Comparison of ENCODE assay signal across 23 cellular contexts in genomic region chr9:134645607-134646365, GRCh38. TPM values are rescaled to one million over a fixed set of nuclear protein-coding genes. Genes with fewer than 3 reads are reported as not detected.
DNase-seq lines count a peak whose midpoint lies in the region; ATAC-seq, FAIRE-seq and TF ChIP-seq lines count a peak whose summit lies in the region.
"Had no signal": no experiment of that assay in that cellular context is flagged by ENCODE, and none has a peak within 500 bp of the region (broad histone marks: within the 10 kb centered on the region; RNA-seq: fewer than 3 reads in every experiment).

No MANE protein-coding gene starts in this region.

- no peak overlapping the region for H3K27ac Mint-ChIP-seq in MCF 10A (ENCODE audit: low read depth, unreplicated experiment)
- no peak overlapping the region for H3K27ac Mint-ChIP-seq in progenitor cell of endocrine pancreas
- H3K27ac Mint-ChIP-seq: stimulated activated naive CD8-positive, alpha-beta T cell treated with anti-CD3 and anti-CD28 coated beads, Interleukin-15, Interleukin-2, amounts not matched to agents 100 ng/mL and 50 ng/mL, for 24 hours; WTC11 had no signal

- H3K9me3 Mint-ChIP-seq in MCF 10A (ENCODE audit: unreplicated experiment) (no peaks in the 10 kb centered on the region), progenitor cell of endocrine pancreas (ENCODE audit: low read depth) (no peaks in the 10 kb centered on the region)
- H3K9me3 Mint-ChIP-seq: stimulated activated naive CD8-positive, alpha-beta T cell treated with anti-CD3 and anti-CD28 coated beads, Interleukin-15, Interleukin-2, amounts not matched to agents 100 ng/mL and 50 ng/mL, for 24 hours; WTC11 had no signal

- no peak for ATAC-seq in HG03378 (IDR thresholded peaks at IDR 0.05; ENCODE audit: unreplicated experiment)
- ATAC-seq: body of pancreas, GM12878, WTC11 had no signal

- no peaks in the 10 kb centered on the region for H3K9me3 ChIP-seq in mammary epithelial cell (replicated peaks; ENCODE audit: insufficient read depth, low read length)
- H3K9me3 ChIP-seq in endothelial cell of umbilical vein (replicated peaks; ENCODE audit: control insufficient read depth, insufficient read depth, low read length), result no peaks in the 10 kb centered on the region
- H3K9me3 ChIP-seq in osteoblast (ENCODE audit: low read depth, low read length), result no peaks in the 10 kb centered on the region
- H3K9me3 ChIP-seq: body of pancreas had no signal

- no peaks in the 10 kb centered on the region for H3K9me1 ChIP-seq in endothelial cell of umbilical vein (replicated peaks; ENCODE audit: control insufficient read depth, extremely low read depth, insufficient read depth, low read length)

- H3K36me3 Mint-ChIP-seq in MCF 10A (ENCODE audit: insufficient read depth, unreplicated experiment) (no peaks in the 10 kb centered on the region), progenitor cell of endocrine pancreas (ENCODE audit: insufficient read depth) (no peaks in the 10 kb centered on the region)
- H3K36me3 Mint-ChIP-seq: WTC11 had no signal

- peaks cover 5% of the 10 kb centered on the region for H3K4me1 ChIP-seq in mammary epithelial cell (ENCODE audit: insufficient read depth, low read length)
- H3K4me1 ChIP-seq in endothelial cell of umbilical vein (ENCODE audit: control insufficient read depth, extremely low read depth, insufficient read depth, low read length), result peaks cover 27% of the 10 kb centered on the region
- H3K4me1 ChIP-seq in osteoblast (ENCODE audit: insufficient read depth, low read length), result peaks cover 49% of the 10 kb centered on the region
- H3K4me1 ChIP-seq in urinary bladder (ENCODE audit: insufficient read depth), result no peaks in the 10 kb centered on the region

- H3K27ac ChIP-seq in mammary epithelial cell (ENCODE audit: insufficient read depth, low read depth, low read length) (no peak overlapping the region), endothelial cell of umbilical vein (ENCODE audit: insufficient read depth, low read depth, low read length) (no peak overlapping the region), osteoblast (ENCODE audit: low read depth, low read length) (peak overlapping the region; percentile 76), urinary bladder (ENCODE audit: low read depth) (peak overlapping the region; percentile 0)

- H3K4me2 ChIP-seq in mammary epithelial cell (ENCODE audit: insufficient read depth, low read depth, low read length) (no peak overlapping the region), endothelial cell of umbilical vein (ENCODE audit: insufficient read depth, low read length) (no peak overlapping the region), osteoblast (ENCODE audit: insufficient read depth, low read length) (peak overlapping the region; percentile 81)

- H4K20me1 ChIP-seq in mammary epithelial cell (ENCODE audit: insufficient read depth, low read length) (no peaks in the 10 kb centered on the region), endothelial cell of umbilical vein (replicated peaks; ENCODE audit: control insufficient read depth, extremely low read depth, insufficient read depth, low read length) (no peaks in the 10 kb centered on the region), osteoblast (ENCODE audit: insufficient read depth, low read length) (peaks cover 70% of the 10 kb centered on the region)

- POLR2A ChIA-PET in MCF 10A (lab: Yijun Ruan, JAX), result interaction anchor here (0.7 to 1.1 kb wide), 2 partner anchors 16 to 189 kb away, joined by 3 to 4 read pairs; no protein-coding TSS in a partner anchor
- POLR2A ChIA-PET in endothelial cell of umbilical vein (lab: Charles Lee), result interaction anchor here (1.6 kb wide), 1 partner anchor 189 kb away, joined by 3 read pairs; no protein-coding TSS in a partner anchor

- H3K9ac ChIP-seq in mammary epithelial cell (ENCODE audit: insufficient read depth, low read length) (no peak overlapping the region), endothelial cell of umbilical vein (replicated peaks; ENCODE audit: extremely low read depth, insufficient read depth, low read length) (no peak overlapping the region)

- no peak for TF ChIP-seq CTCF in MCF 10A (IDR thresholded peaks at IDR 0.05; ENCODE audit: unreplicated experiment)
- no peak for TF ChIP-seq CTCF in mammary epithelial cell (conservative IDR thresholded peaks at IDR 0.05 in 1 of 2, IDR thresholded peaks at IDR 0.05 in 1 of 2; ENCODE audit: extremely low read depth in 1 of 2, insufficient read depth in 1 of 2, low read depth in 1 of 2, low read length in 2 of 2)
- no peak for TF ChIP-seq CTCF in endothelial cell of umbilical vein (IDR thresholded peaks at IDR 0.05; ENCODE audit: extremely low read depth in 1 of 2, insufficient read depth in 1 of 2, low read depth in 1 of 2, low read length in 2 of 2)
- TF ChIP-seq CTCF in osteoblast (IDR thresholded peaks at IDR 0.05; ENCODE audit: extremely low read depth, low read depth, low read length), result no peak
- TF ChIP-seq CTCF in progenitor cell of endocrine pancreas (IDR thresholded peaks at IDR 0.05; ENCODE audit: unreplicated experiment), result no peak

- BruUV-seq in MCF 10A (replicated peaks; lab: Mats Ljungman, UMichigan) (no TSS peak), mammary epithelial cell (replicated peaks; lab: Mats Ljungman, UMichigan) (no TSS peak), endothelial cell of umbilical vein (replicated peaks; lab: Mats Ljungman, UMichigan) (no TSS peak)

- DNase-seq in MCF 10A (ENCODE audit: unreplicated experiment), result no peak
- DNase-seq in mammary epithelial cell, result no peak
- no peak for DNase-seq in endothelial cell of umbilical vein (ENCODE audit: low read depth, low spot score)
- peak; percentile 89 for DNase-seq in osteoblast (ENCODE audit: insufficient read length, low spot score, missing footprints)
- no peak for DNase-seq in ureter (ENCODE audit: low spot score)
- DNase-seq in progenitor cell of endocrine pancreas (ENCODE audit: low spot score, unreplicated experiment), result no peak
- DNase-seq: activated T-cell treated with anti-CD3 and anti-CD28 coated beads, Interleukin-2, amount 50 U/mL, for 1 hour; DND-41; erythroblast; NCI-H146; NCI-H774; occipital lobe; stimulated activated CD4-positive, alpha-beta T cell treated with anti-CD3 and anti-CD28 coated beads, Interleukin-4, amount 100 ng/mL, for 4 hours had no signal

- no peak for TF ChIP-seq POLR2A in endothelial cell of umbilical vein (IDR thresholded peaks at IDR 0.05; ENCODE audit: low read depth, low read length)

- dilution Hi-C loops in mammary epithelial cell (cut with HindIII; ENCODE audit: low sequenced_read_pairs), result loop anchor here (5.0 to 10.0 kb wide), 2 partner anchors 59 to 168 kb away; no protein-coding TSS in a partner anchor
- dilution Hi-C loops in endothelial cell of umbilical vein (cut with MboI; ENCODE audit: extremely low pct_ligation_motif_present, low sequenced_read_pairs), result no loop called here

- H3K4me3 Mint-ChIP-seq in MCF 10A (ENCODE audit: unreplicated experiment), result peak overlapping the region; percentile 67
- H3K4me3 Mint-ChIP-seq in progenitor cell of endocrine pancreas (ENCODE audit: low read depth), result no peak overlapping the region
- H3K4me3 Mint-ChIP-seq: stimulated activated naive CD8-positive, alpha-beta T cell treated with anti-CD3 and anti-CD28 coated beads, Interleukin-15, Interleukin-2, amounts not matched to agents 100 ng/mL and 50 ng/mL, for 24 hours; WTC11 had no signal

- CTCF ChIA-PET in MCF 10A (lab: Yijun Ruan, JAX) (interaction anchor here (0.5 kb wide), 1 partner anchor 1729 kb away, joined by 4 read pairs; no protein-coding TSS in a partner anchor), mammary epithelial cell (lab: Charles Lee; ENCODE audit: low non-redundant PET) (no interaction called here), endothelial cell of umbilical vein (lab: Charles Lee) (interaction anchor here (1.3 to 2.2 kb wide), 5 partner anchors 10 to 510 kb away, joined by 3 to 20 read pairs (median 5); partner anchors contain the start of gene WDR5)

- no peaks in the 10 kb centered on the region for H3K79me2 ChIP-seq in mammary epithelial cell (ENCODE audit: insufficient read depth, low read length)
- H3K79me2 ChIP-seq in endothelial cell of umbilical vein (ENCODE audit: control insufficient read depth, insufficient read depth, low read length), result peaks cover 60% of the 10 kb centered on the region
- H3K79me2 ChIP-seq in osteoblast (ENCODE audit: insufficient read depth, low read length), result peaks cover 83% of the 10 kb centered on the region

- no peak overlapping the region for H3K4me3 ChIP-seq in mammary epithelial cell (replicated peaks in 1 of 3; ENCODE audit: insufficient read depth in 1 of 3, low read depth in 2 of 3, low read length in 3 of 3)
- H3K4me3 ChIP-seq in endothelial cell of umbilical vein (replicated peaks in 1 of 3; ENCODE audit: insufficient read depth in 1 of 3, low read depth in 1 of 3, low read length in 3 of 3), result no peak overlapping the region
- peak overlapping the region; percentile 73 for H3K4me3 ChIP-seq in osteoblast (ENCODE audit: insufficient read depth, low read length)
- H3K4me3 ChIP-seq in urinary bladder (ENCODE audit: low read depth, low read length), result no peak overlapping the region
- H3K4me3 ChIP-seq: body of pancreas, GM12878 had no signal

- H3K36me3 ChIP-seq in mammary epithelial cell (ENCODE audit: insufficient read depth, low read length), result no peaks in the 10 kb centered on the region
- H3K36me3 ChIP-seq in endothelial cell of umbilical vein (ENCODE audit: control insufficient read depth in 2 of 2, extremely low read depth in 1 of 2, insufficient read depth in 2 of 2, low read length in 2 of 2), result peaks cover 0 to 6% of the 10 kb centered on the region in 2 experiments
- peaks cover 32% of the 10 kb centered on the region for H3K36me3 ChIP-seq in osteoblast (ENCODE audit: insufficient read depth, low read length)
- H3K36me3 ChIP-seq in urinary bladder (ENCODE audit: insufficient read depth), result no peaks in the 10 kb centered on the region

- WGBS in mammary epithelial cell (ENCODE audit: low coverage, missing lambda C conversion rate), result 23% methylated on average over 9 of the region's 9 CpGs
- WGBS in urinary bladder, result 48% methylated on average over 9 of the region's 9 CpGs

- intact Hi-C loops in MCF 10A (cut with micrococcal nuclease) (loop anchor here (5.0 to 10.0 kb wide), 2 partner anchors 188 to 471 kb away; no protein-coding TSS in a partner anchor), mammary epithelial cell (cut with micrococcal nuclease) (loop anchor here (2.0 to 10.0 kb wide), 2 partner anchors 197 to 471 kb away; no protein-coding TSS in a partner anchor), endothelial cell of umbilical vein (cut with micrococcal nuclease) (no loop called here)

- H3K4me1 Mint-ChIP-seq in MCF 10A (ENCODE audit: insufficient read depth, unreplicated experiment), result peaks cover 30% of the 10 kb centered on the region
- peaks cover 8% of the 10 kb centered on the region for H3K4me1 Mint-ChIP-seq in progenitor cell of endocrine pancreas (ENCODE audit: low read depth)

- in situ Hi-C loops in mammary epithelial cell (cut with MboI; ENCODE audit: low sequenced_read_pairs in 2 of 2), result no loop called here

- no peaks in the 10 kb centered on the region for H3K27me3 Mint-ChIP-seq in MCF 10A (ENCODE audit: insufficient read depth, unreplicated experiment)
- peaks cover 28% of the 10 kb centered on the region for H3K27me3 Mint-ChIP-seq in progenitor cell of endocrine pancreas

- H2AFZ ChIP-seq in mammary epithelial cell (ENCODE audit: low read depth, low read length) (no peak overlapping the region), endothelial cell of umbilical vein (ENCODE audit: low read depth, low read length) (no peak overlapping the region), osteoblast (ENCODE audit: low read length) (no peak overlapping the region)

- H3K27me3 ChIP-seq in mammary epithelial cell (ENCODE audit: insufficient read depth, low read length), result peaks cover 4% of the 10 kb centered on the region
- H3K27me3 ChIP-seq in endothelial cell of umbilical vein (ENCODE audit: control insufficient read depth in 2 of 2, insufficient read depth in 2 of 2, low read length in 2 of 2), result no peaks in the 10 kb centered on the region
- no peaks in the 10 kb centered on the region for H3K27me3 ChIP-seq in osteoblast (ENCODE audit: insufficient read depth, low read length)

- FAIRE-seq in endothelial cell of umbilical vein (lab: Jason Lieb, UNC), result peak; percentile 26
- FAIRE-seq: A204.1, GM12878, GM19239, islet of Langerhans had no signal

RNA-seq across cellular contexts. Expression of gene COL5A1, which starts 4.2 kb away (rescaled TPM):
- total RNA-seq in MCF 10A (2022), result not detected in 2 replicates
- total RNA-seq in mammary epithelial cell, result 10 to 100 TPM in 1 of 2 donors, 1 to 10 TPM in 1; 7.2 to 22.8 TPM
- polyA plus RNA-seq in mammary epithelial cell, result 1.2 TPM
- 5.4 TPM for polyA minus RNA-seq in mammary epithelial cell
- total RNA-seq in endothelial cell of umbilical vein, result 164 and 175 TPM in 2 replicates
- 97.4 and 102 TPM in 2 replicates for polyA plus RNA-seq in endothelial cell of umbilical vein
- polyA plus RNA-seq in endothelial cell of umbilical vein (2011; cell fraction: cytosol; rRNA removed), result 104 and 105 TPM in 2 replicates
- 264 and 309 TPM in 2 replicates for polyA plus RNA-seq in endothelial cell of umbilical vein (2011; cell fraction: nucleus; rRNA removed)
- polyA plus RNA-seq in endothelial cell of umbilical vein (2012), result 168 and 382 TPM in 2 replicates
- polyA minus RNA-seq in endothelial cell of umbilical vein, result 111 and 113 TPM in 2 replicates
- 29.8 TPM for polyA minus RNA-seq in endothelial cell of umbilical vein (2011; cell fraction: cytosol; rRNA and poly(A)+ RNA removed)
- 81.2 and 123 TPM in 2 replicates for polyA minus RNA-seq in endothelial cell of umbilical vein (2011; cell fraction: nucleus; rRNA and poly(A)+ RNA removed)
- 571 and 801 TPM in 2 replicates for total RNA-seq in osteoblast
- 622 TPM for total RNA-seq in urinary bladder
- polyA plus RNA-seq in urinary bladder, result 68.5 TPM
- 64.7 TPM for total RNA-seq in ureter
- total RNA-seq in progenitor cell of endocrine pancreas, result 19.8 and 21.5 TPM in 2 replicates
- total RNA-seq: SK-MEL-5 had no signal

Comparison
In these comparisons a context has a peak if more than half of its experiments do, and no peak if none do; other contexts are left out.
1. H3K27ac ChIP-seq: peak in osteoblast (single experiment) and urinary bladder (single experiment); none in mammary epithelial cell (single experiment) and endothelial cell of umbilical vein (single experiment).